15 cellular contexts compared by ENCODE assay signal in the genomic region with DNA sequence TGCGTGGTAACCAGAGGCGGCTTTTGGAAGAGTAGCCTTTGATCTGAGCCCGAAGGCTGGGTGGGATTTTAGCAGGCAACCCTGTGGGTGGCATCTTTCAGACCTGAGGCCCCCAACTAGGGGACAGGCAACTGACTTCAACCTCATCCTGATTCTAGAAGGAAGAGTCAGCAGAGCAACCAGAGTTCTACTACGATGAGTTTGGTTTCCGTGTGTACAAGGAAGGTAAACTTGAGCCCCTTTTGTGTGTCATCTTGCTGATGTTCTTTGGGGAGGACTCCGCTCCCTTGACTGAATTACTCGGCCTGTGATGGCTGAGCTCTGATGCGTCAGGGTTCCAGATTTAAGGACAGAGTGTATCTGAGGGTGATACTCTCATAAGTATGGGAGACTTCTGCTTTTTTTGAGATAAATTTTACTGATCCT. TPM values are rescaled to one million over a fixed set of nuclear protein-coding genes. Genes with fewer than 3 reads are reported as not detected.
DNase-seq lines count a peak whose midpoint lies in the region; ATAC-seq and TF ChIP-seq lines count a peak whose summit lies in the region.
"Had no signal": no experiment of that assay in that cellular context is flagged by ENCODE, and none has a peak within 500 bp of the region (broad histone marks: within the 10 kb centered on the region; RNA-seq: fewer than 3 reads in every experiment).

No MANE protein-coding gene starts in this region.

- peaks cover 42% of the 10 kb centered on the region for H3K36me3 ChIP-seq in A673 (ENCODE audit: insufficient read depth, low read length, poor library complexity, severe bottlenecking)
- peaks cover 22% of the 10 kb centered on the region for H3K36me3 ChIP-seq in CD8-positive, alpha-beta T cell (ENCODE audit: insufficient read depth, low read length)

- H3K27me3 Mint-ChIP-seq in CD8-positive, alpha-beta T cell (ENCODE audit: low read depth), result no peaks in the 10 kb centered on the region
- H3K27me3 Mint-ChIP-seq in activated CD4-positive, alpha-beta memory T cell treated with anti-CD3 and anti-CD28 coated beads, Interleukin-2, amount 10 ng/mL, durations not matched to agents 7 days and 5 days, result no peaks in the 10 kb centered on the region
- H3K27me3 Mint-ChIP-seq in memory B cell, result no peaks in the 10 kb centered on the region

- H3K4me3 Mint-ChIP-seq in CD8-positive, alpha-beta T cell, result peak overlapping the region; percentile 76
- peak overlapping the region; percentile 56 for H3K4me3 Mint-ChIP-seq in activated CD4-positive, alpha-beta memory T cell treated with anti-CD3 and anti-CD28 coated beads, Interleukin-2, amount 10 ng/mL, durations not matched to agents 7 days and 5 days
- H3K4me3 Mint-ChIP-seq in memory B cell, result peak overlapping the region; percentile 34

- no TSS peak for BruUV-seq in A673 (replicated peaks; lab: Mats Ljungman, UMichigan)

- POLR2A ChIA-PET in A673 (lab: Charles Lee; ENCODE audit: low non-redundant PET), result no interaction called here
- POLR2A ChIA-PET in CD8-positive, alpha-beta T cell (lab: Charles Lee), result interaction anchor here (0.6 to 1.3 kb wide), 2 partner anchors 17 to 47 kb away, joined by 3 to 5 read pairs; no protein-coding TSS in a partner anchor
- POLR2A ChIA-PET in activated CD4-positive, alpha-beta memory T cell treated with anti-CD3 and anti-CD28 coated beads, Interleukin-2, amount 10 ng/mL, durations not matched to agents 7 days and 5 days (lab: Charles Lee), result interaction anchor here (1.0 to 2.1 kb wide), 2 partner anchors 10 to 32 kb away, joined by 4 to 5 read pairs; partner anchors contain the start of gene SGSM3

- intact Hi-C loops in A673 (cut with micrococcal nuclease; ENCODE audit: unreplicated experiment), result no loop called here
- intact Hi-C loops in CD8-positive, alpha-beta T cell (cut with DNase I, micrococcal nuclease), result loop anchor here (1.0 to 2.0 kb wide), 5 partner anchors 17 to 32 kb away; partner anchors contain the start of gene SGSM3 (in 2 of the 2)

- no peak overlapping the region for H3K4me3 ChIP-seq in A673 (ENCODE audit: low read depth, low read length, poor library complexity, severe bottlenecking)
- H3K4me3 ChIP-seq in CD8-positive, alpha-beta T cell (ENCODE audit: low read depth, low read length), result peak overlapping the region; percentile 12
- H3K4me3 ChIP-seq: coronary artery had no signal

- H3K9me3 Mint-ChIP-seq in CD8-positive, alpha-beta T cell, result no peaks in the 10 kb centered on the region
- no peaks in the 10 kb centered on the region for H3K9me3 Mint-ChIP-seq in activated CD4-positive, alpha-beta memory T cell treated with anti-CD3 and anti-CD28 coated beads, Interleukin-2, amount 10 ng/mL, durations not matched to agents 7 days and 5 days
- no peaks in the 10 kb centered on the region for H3K9me3 Mint-ChIP-seq in memory B cell

- H3K27ac Mint-ChIP-seq in CD8-positive, alpha-beta T cell, result peak overlapping the region; percentile 90
- H3K27ac Mint-ChIP-seq in activated CD4-positive, alpha-beta memory T cell treated with anti-CD3 and anti-CD28 coated beads, Interleukin-2, amount 10 ng/mL, durations not matched to agents 7 days and 5 days, result peak overlapping the region; percentile 90
- peak overlapping the region; percentile 76 for H3K27ac Mint-ChIP-seq in memory B cell

- H3K27me3 ChIP-seq in A673 (replicated peaks; ENCODE audit: insufficient read depth, low read depth, low read length, poor library complexity), result no peaks in the 10 kb centered on the region
- no peaks in the 10 kb centered on the region for H3K27me3 ChIP-seq in CD8-positive, alpha-beta T cell (ENCODE audit: insufficient read depth, low read length)

- peaks cover 64% of the 10 kb centered on the region for H3K4me1 Mint-ChIP-seq in CD8-positive, alpha-beta T cell (ENCODE audit: low read depth)
- H3K4me1 Mint-ChIP-seq in activated CD4-positive, alpha-beta memory T cell treated with anti-CD3 and anti-CD28 coated beads, Interleukin-2, amount 10 ng/mL, durations not matched to agents 7 days and 5 days, result peaks cover 55% of the 10 kb centered on the region
- H3K4me1 Mint-ChIP-seq in memory B cell, result peaks cover 48% of the 10 kb centered on the region

- CTCF ChIA-PET in A673 (lab: Charles Lee), result no interaction called here
- CTCF ChIA-PET in CD8-positive, alpha-beta T cell (lab: Charles Lee), result interaction anchor here (0.8 to 1.6 kb wide), 2 partner anchors 54 to 244 kb away, joined by 3 to 5 read pairs; no protein-coding TSS in a partner anchor
- CTCF ChIA-PET in activated CD4-positive, alpha-beta memory T cell treated with anti-CD3 and anti-CD28 coated beads, Interleukin-2, amount 10 ng/mL, durations not matched to agents 7 days and 5 days (lab: Charles Lee), result no interaction called here

- peak; percentile 45 for ATAC-seq in CD8-positive, alpha-beta T cell
- ATAC-seq in memory B cell (ENCODE audit: low read depth) (peak; percentile 54), HG03521 (IDR thresholded peaks at IDR 0.05; ENCODE audit: unreplicated experiment) (no peak), GM18907 (IDR thresholded peaks at IDR 0.05; ENCODE audit: unreplicated experiment) (no peak)

- no peak for TF ChIP-seq CTCF in A673 (conservative IDR thresholded peaks at IDR 0.05; ENCODE audit: low read depth, low read length)
- no peak for TF ChIP-seq CTCF in CD8-positive, alpha-beta T cell (IDR thresholded peaks at IDR 0.05)

- H3K36me3 Mint-ChIP-seq in CD8-positive, alpha-beta T cell, result peaks cover 38% of the 10 kb centered on the region
- peaks cover 44% of the 10 kb centered on the region for H3K36me3 Mint-ChIP-seq in activated CD4-positive, alpha-beta memory T cell treated with anti-CD3 and anti-CD28 coated beads, Interleukin-2, amount 10 ng/mL, durations not matched to agents 7 days and 5 days (ENCODE audit: low read depth)
- peaks cover 18% of the 10 kb centered on the region for H3K36me3 Mint-ChIP-seq in memory B cell

- H3K4me1 ChIP-seq in A673 (ENCODE audit: insufficient read depth, low read length, poor library complexity, severe bottlenecking), result peaks cover 25% of the 10 kb centered on the region
- peaks cover 62% of the 10 kb centered on the region for H3K4me1 ChIP-seq in CD8-positive, alpha-beta T cell (ENCODE audit: insufficient read depth, low read length)
- H3K4me1 ChIP-seq: parathyroid adenoma had no signal

- no peak for DNase-seq in A673 (ENCODE audit: low spot score)
- peak in 2 of 7 experiments; percentile 27 to 36 for DNase-seq in CD8-positive, alpha-beta T cell
- no peak for DNase-seq in activated CD4-positive, alpha-beta memory T cell treated with anti-CD3 and anti-CD28 coated beads, Interleukin-2, amount 10 ng/mL, durations not matched to agents 7 days and 5 days
- DNase-seq in memory B cell (ENCODE audit: low spot score in 2 of 2), result no peak
- DNase-seq in NCI-H524 (lab: John Stamatoyannopoulos, UW), result no peak
- DNase-seq in NK-92 (lab: John Stamatoyannopoulos, UW; ENCODE audit: unreplicated experiment), result no peak
- DNase-seq: kidney, midbrain, MM.1S, NCI-H774, RPMI8226 had no signal

- H3K9me3 ChIP-seq in A673 (ENCODE audit: low read depth, low read length, poor library complexity, severe bottlenecking), result no peaks in the 10 kb centered on the region
- H3K9me3 ChIP-seq in CD8-positive, alpha-beta T cell (ENCODE audit: low read length), result no peaks in the 10 kb centered on the region

- H3K27ac ChIP-seq in A673 (ENCODE audit: low read depth, low read length, poor library complexity, severe bottlenecking), result peak overlapping the region; percentile 45
- H3K27ac ChIP-seq in CD8-positive, alpha-beta T cell (ENCODE audit: low read depth, low read length), result peak overlapping the region; percentile 14
- H3K27ac ChIP-seq: coronary artery, parathyroid adenoma had no signal

RNA-seq across cellular contexts. Expression of gene SGSM3, which starts 31.6 kb away (rescaled TPM):
- total RNA-seq in A673 (2021), result 91.1 and 96.1 TPM in 2 replicates
- 10 to 100 TPM; 74.0 to 80.1 TPM for total RNA-seq in CD8-positive, alpha-beta T cell
- 10 to 100 TPM; 70.0 to 72.2 TPM for total RNA-seq in activated CD4-positive, alpha-beta memory T cell treated with anti-CD3 and anti-CD28 coated beads, Interleukin-2, amount 10 ng/mL, durations not matched to agents 7 days and 5 days

RNA-seq across cellular contexts. Expression of gene ADSL, which starts 55.7 kb away (rescaled TPM):
- total RNA-seq in A673 (2021), result 133 and 144 TPM in 2 replicates
- total RNA-seq in CD8-positive, alpha-beta T cell, result 10 to 100 TPM; 61.8 to 68.7 TPM
- 100 to 1,000 TPM in 1 of 2 experiments, 10 to 100 TPM in 1; 95.0 to 105 TPM for total RNA-seq in activated CD4-positive, alpha-beta memory T cell treated with anti-CD3 and anti-CD28 coated beads, Interleukin-2, amount 10 ng/mL, durations not matched to agents 7 days and 5 days

Comparison
In these comparisons a context has a peak if more than half of its experiments do, and no peak if none do; other contexts are left out.
1. ATAC-seq: peak in CD8-positive, alpha-beta T cell (single experiment) and memory B cell (single experiment); none in HG03521 (single experiment) and GM18907 (single experiment).
2. Peak in every context shown above with its lines, with median percentiles within 50 percentile points of each other: H3K27ac Mint-ChIP-seq and H3K4me3 Mint-ChIP-seq.